In genomic region chr1:166418344-166418895, GRCh38 we compare ENCODE assay signal across 21 cellular contexts.
DNase-seq lines count a peak whose midpoint lies in the region; ATAC-seq, FAIRE-seq and TF ChIP-seq lines count a peak whose summit lies in the region.
"Had no signal": no experiment of that assay in that cellular context is flagged by ENCODE, and none has a peak within 500 bp of the region (broad histone marks: within the 10 kb centered on the region; RNA-seq: fewer than 3 reads in every experiment).

No MANE protein-coding gene starts in this region.

- H3K4me3 ChIP-seq in OCI-LY3 (ENCODE audit: low read length) (no peak overlapping the region), K562 (no peak overlapping the region), MM.1S (ENCODE audit: low read length) (no peak overlapping the region)
- H3K4me3 ChIP-seq: BLaER1, GM23338 had no signal

- BruUV-seq in K562 (replicated peaks; lab: Mats Ljungman, UMichigan): no TSS peak

- no peaks in the 10 kb centered on the region for H3K9me3 ChIP-seq in OCI-LY3 (ENCODE audit: insufficient read depth, low read length)
- H3K9me3 ChIP-seq in K562 (replicated peaks; ENCODE audit: control insufficient read depth, insufficient read depth, low read depth, low read length): no peaks in the 10 kb centered on the region
- H3K9me3 ChIP-seq in MM.1S (replicated peaks; ENCODE audit: insufficient read depth, low read length): no peaks in the 10 kb centered on the region

- H3K4me2 ChIP-seq in OCI-LY3 (ENCODE audit: low read length) (peak overlapping the region; percentile 12; the same call in 1 of the 2 replicates), K562 (ENCODE audit: insufficient read depth, low read length) (no peak overlapping the region), MM.1S (ENCODE audit: low read depth, low read length) (no peak overlapping the region)
- H3K4me2 ChIP-seq: BLaER1, GM23338 had no signal

- H3K4me1 Mint-ChIP-seq in neural crest cell: peaks cover 11% of the 10 kb centered on the region
- H3K4me1 Mint-ChIP-seq: B cell; CD4-positive, CD25-positive, alpha-beta regulatory T cell; GM23338 had no signal

- no peaks in the 10 kb centered on the region for H3K9me1 ChIP-seq in K562 (ENCODE audit: control insufficient read depth, insufficient read depth, low read length)

- H3K79me2 ChIP-seq in OCI-LY3 (ENCODE audit: low read length) (no peaks in the 10 kb centered on the region), K562 (ENCODE audit: control insufficient read depth, insufficient read depth, low read length) (no peaks in the 10 kb centered on the region), MM.1S (ENCODE audit: low read length) (no peaks in the 10 kb centered on the region)

- 0% methylated on average over 3 of the region's 3 CpGs for WGBS in K562 (ENCODE audit: insufficient coverage, low coverage, missing lambda C conversion rate)

- no peak for FAIRE-seq in K562 (lab: Jason Lieb, UNC)
- FAIRE-seq: A204.1, G401.6, GM18507 had no signal

- H3K9ac ChIP-seq in OCI-LY3 (ENCODE audit: low read length) (no peak overlapping the region), K562 (ENCODE audit: insufficient read depth in 1 of 2, low read depth in 2 of 2, low read length in 2 of 2) (no peak overlapping the region), MM.1S (ENCODE audit: low read length) (no peak overlapping the region)
- H3K9ac ChIP-seq: BLaER1 had no signal

- H3K36me3 ChIP-seq in OCI-LY3 (replicated peaks; ENCODE audit: low read depth, low read length): peaks cover 4% of the 10 kb centered on the region
- no peaks in the 10 kb centered on the region for H3K36me3 ChIP-seq in K562 (ENCODE audit: control insufficient read depth, insufficient read depth, low read length)
- no peaks in the 10 kb centered on the region for H3K36me3 ChIP-seq in MM.1S (replicated peaks; ENCODE audit: insufficient read depth, low read length)
- H3K36me3 ChIP-seq: BLaER1 had no signal

- in situ Hi-C loops in K562 (cut with MboI): no loop called here

- H3K27ac ChIP-seq in OCI-LY3 (ENCODE audit: low read length): no peak overlapping the region
- H3K27ac ChIP-seq in K562 (ENCODE audit: extremely low read depth, low read depth, low read length): no peak overlapping the region
- no peak overlapping the region for H3K27ac ChIP-seq in MM.1S (ENCODE audit: low read length)
- H3K27ac ChIP-seq: 22Rv1, BLaER1, C4-2B had no signal

- H3K27me3 Mint-ChIP-seq in neural crest cell (ENCODE audit: low read depth): peaks cover 21% of the 10 kb centered on the region

- H4K20me1 ChIP-seq in OCI-LY3 (ENCODE audit: insufficient read depth, low read length) (no peaks in the 10 kb centered on the region), K562 (replicated peaks; ENCODE audit: control insufficient read depth, insufficient read depth, low read length) (no peaks in the 10 kb centered on the region; the same call in 1 of the 2 replicates), MM.1S (ENCODE audit: insufficient read depth, low read length) (no peaks in the 10 kb centered on the region)
- H4K20me1 ChIP-seq: BLaER1 had no signal

- H3K9me3 Mint-ChIP-seq in neural crest cell: no peaks in the 10 kb centered on the region
- H3K9me3 Mint-ChIP-seq: CD8-positive, alpha-beta T cell had no signal

- H3K27ac Mint-ChIP-seq in neural crest cell (ENCODE audit: unreplicated experiment): peak overlapping the region; percentile 6
- H3K27ac Mint-ChIP-seq: B cell; CD4-positive, CD25-positive, alpha-beta regulatory T cell; CD8-positive, alpha-beta T cell; GM23338 had no signal

- no peaks in the 10 kb centered on the region; the same call in 1 of the 2 replicates for H3K27me3 ChIP-seq in OCI-LY3 (ENCODE audit: low read depth, low read length)
- 0 out of 5 replicates have a peak, but pooled peaks cover 0 to 8% of the 10 kb centered on the region in 2 experiments for H3K27me3 ChIP-seq in K562 (ENCODE audit: control insufficient read depth in 2 of 2, insufficient read depth in 2 of 2, low read length in 2 of 2)
- no peaks in the 10 kb centered on the region for H3K27me3 ChIP-seq in MM.1S (replicated peaks; ENCODE audit: insufficient read depth, low read length)
- H3K27me3 ChIP-seq: BLaER1 had no signal

- H3K4me3 Mint-ChIP-seq in neural crest cell: no peak overlapping the region
- H3K4me3 Mint-ChIP-seq: B cell; CD4-positive, CD25-positive, alpha-beta regulatory T cell; CD8-positive, alpha-beta T cell; GM23338; H9 had no signal

- TF ChIP-seq EP300 in K562 (IDR thresholded peaks at IDR 0.05; ENCODE audit: low read length): no peak

- H2AFZ ChIP-seq in OCI-LY3 (ENCODE audit: low read depth, low read length) (no peak overlapping the region), K562 (ENCODE audit: low read depth, low read length) (no peak overlapping the region), MM.1S (ENCODE audit: low read length) (no peak overlapping the region)
- H2AFZ ChIP-seq: GM23338 had no signal

- no peak for TF ChIP-seq POLR2A in K562 (conservative IDR thresholded peaks at IDR 0.05)

- no peaks in the 10 kb centered on the region for H3K36me3 Mint-ChIP-seq in neural crest cell (ENCODE audit: low read depth)
- H3K36me3 Mint-ChIP-seq: CD4-positive, CD25-positive, alpha-beta regulatory T cell; CD8-positive, alpha-beta T cell had no signal

- POLR2A ChIA-PET in K562 (lab: Yijun Ruan, JAX): interaction anchor here (0.6 kb wide), 1 partner anchor 22 kb away, joined by 3 read pairs; no protein-coding TSS in a partner anchor

- no peak for TF ChIP-seq RAD21 in K562 (CRISPR knock-in tag; conservative IDR thresholded peaks at IDR 0.05 in 1 of 2, IDR thresholded peaks at IDR 0.05 in 1 of 2)

- no peaks in the 10 kb centered on the region for H3F3A ChIP-seq in MM.1S (ENCODE audit: insufficient read depth, low read length)

- peak; percentile 24; the same call in 1 of the 2 replicates for TF ChIP-seq CTCF in OCI-LY3 (IDR thresholded peaks at IDR 0.05; ENCODE audit: low read depth, low read length)
- TF ChIP-seq CTCF in K562 (IDR thresholded peaks at IDR 0.05 in 2 of 3, conservative IDR thresholded peaks at IDR 0.05 in 1 of 3; ENCODE audit: insufficient read depth in 2 of 3, low read depth in 1 of 3, low read length in 3 of 3): no peak
- TF ChIP-seq CTCF in neural crest cell (conservative IDR thresholded peaks at IDR 0.05): no peak
- no peak for TF ChIP-seq CTCF in MM.1S (IDR thresholded peaks at IDR 0.05; ENCODE audit: low read length)

- ATAC-seq in K562 (no peak), GM21360 (IDR thresholded peaks at IDR 0.05; ENCODE audit: unreplicated experiment) (no peak), GM21737 (IDR thresholded peaks at IDR 0.05; ENCODE audit: unreplicated experiment) (no peak)
- ATAC-seq: CD8-positive, alpha-beta T cell; GM23338; HCT116 had no signal

- no peaks in the 10 kb centered on the region for H3K9me2 ChIP-seq in MM.1S (replicated peaks; ENCODE audit: insufficient read depth, low read length)

- H3K4me1 ChIP-seq in OCI-LY3 (ENCODE audit: low read length): peaks cover 3% of the 10 kb centered on the region; the same call in 1 of the 2 replicates
- H3K4me1 ChIP-seq in K562 (replicated peaks in 1 of 2; ENCODE audit: control insufficient read depth in 2 of 2, insufficient read depth in 2 of 2, low read length in 2 of 2): no peaks in the 10 kb centered on the region
- no peaks in the 10 kb centered on the region for H3K4me1 ChIP-seq in MM.1S (ENCODE audit: low read length)
- H3K4me1 ChIP-seq: BLaER1 had no signal

- intact Hi-C loops in K562 (cut with micrococcal nuclease): no loop called here

- DNase-seq in COLO829 (ENCODE audit: low spot score) (peak; percentile 23), K562 (ENCODE audit: extremely low read depth in 1 of 4, low spot score in 3 of 4) (no peak), neural crest cell (ENCODE audit: low read depth, low spot score) (no peak), MM.1S (no peak), amygdala (lab: John Stamatoyannopoulos, UW) (no peak)
- DNase-seq: CD4-positive, CD25-positive, alpha-beta regulatory T cell; CD8-positive, alpha-beta T cell; DND-41; H9 had no signal

- CTCF ChIA-PET in K562 (lab: Yijun Ruan, JAX; ENCODE audit: low intra/inter-chr PET ratio): no interaction called here

TF ChIP-seq in K562, 482 proteins besides CTCF, POLR2A, EP300 and RAD21:
- TF ChIP-seq SPI1 (IDR thresholded peaks at IDR 0.05; ENCODE audit: borderline replicate concordance, low read depth, low read length) (peak; percentile 66), ZSCAN32 (CRISPR knock-in tag; IDR thresholded peaks at IDR 0.05) (no peak), TARDBP (IDR thresholded peaks at IDR 0.05) (no peak)
TF ChIP-seq in K562: peak in this region for 1.
